Comparison of ENCODE assay signal across 8 cellular contexts in the genomic region with DNA sequence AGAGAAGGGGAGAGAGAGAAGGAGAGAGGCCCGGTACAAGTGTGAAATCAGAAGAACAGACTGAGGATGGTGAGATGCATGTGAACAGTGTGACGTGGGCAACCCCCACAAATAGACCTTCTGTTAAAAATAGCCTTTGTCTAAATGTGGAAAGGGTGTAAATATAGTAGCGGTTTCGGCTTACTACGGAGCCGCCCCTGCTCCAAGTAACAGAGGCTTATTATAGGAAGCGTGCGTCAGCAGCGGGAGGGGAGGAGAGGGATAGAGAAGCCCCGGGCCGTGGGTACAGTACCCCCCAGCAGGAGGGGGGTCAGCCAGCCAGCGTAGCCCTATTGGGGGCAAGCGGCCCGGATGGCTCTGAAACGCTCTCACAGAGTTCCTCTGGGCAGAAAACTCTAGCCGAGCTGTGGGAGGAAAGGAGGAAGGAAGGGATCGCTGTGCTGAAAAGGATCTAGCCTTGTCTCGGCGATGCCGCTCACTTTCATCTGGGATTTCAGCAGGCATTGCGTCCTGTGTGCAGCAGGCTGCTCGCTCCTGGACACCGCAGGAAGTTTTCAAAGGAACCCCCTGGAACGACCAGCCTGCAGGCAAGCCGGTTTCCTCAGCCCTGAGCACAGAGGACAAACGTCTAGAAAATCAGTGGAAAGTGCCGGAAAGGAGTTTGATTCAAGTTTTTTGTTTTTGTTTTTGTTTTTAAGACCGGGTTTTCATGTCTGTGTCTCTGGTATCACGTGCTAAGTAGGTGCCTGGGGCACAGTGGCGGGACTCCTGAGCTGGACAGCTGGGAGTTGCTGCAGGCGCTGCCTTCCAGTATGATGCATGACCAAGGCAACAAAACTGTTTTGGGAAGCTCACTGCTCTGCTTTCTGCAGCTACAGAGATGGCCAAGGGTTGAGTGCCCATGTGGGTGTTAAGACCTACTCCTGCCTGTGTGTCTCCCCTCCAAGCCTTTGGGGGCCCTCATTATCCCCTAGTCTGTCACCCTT.
A peak's percentile ranks its signal among the peaks of the same experiment; 100 is the strongest.
DNase-seq lines count a peak whose midpoint lies in the region; ATAC-seq and TF ChIP-seq lines count a peak whose summit lies in the region.

No MANE protein-coding gene starts in this region.

- H3K27me3 Mint-ChIP-seq in activated T-helper 2 cell treated with anti-CD3 and anti-CD28 coated beads, Interferon-gamma antibody, Interleukin-2, Interleukin-4, amounts not matched to agents 10 μg/mL and 5 μg/mL and 100 μg/mL, durations not matched to agents 14 hours and 24 hours and 36 hours (ENCODE audit: low read depth): peaks cover 2% of the 10 kb centered on the region

- no peak for TF ChIP-seq CTCF in parathyroid adenoma (IDR thresholded peaks at IDR 0.05)

- H3K79me2 ChIP-seq in parathyroid adenoma: no peaks in the 10 kb centered on the region

- peak overlapping the region; percentile 64 for H2AFZ ChIP-seq in parathyroid adenoma

- H3K27me3 ChIP-seq in parathyroid adenoma (ENCODE audit: control insufficient read depth, insufficient read depth, low read length): no peaks in the 10 kb centered on the region

- DNase-seq in NCI-H2029 treated with DMSO at 0.1 percent for 48 hours (lab: John Stamatoyannopoulos, UW) (peak; percentile 15), NCI-H2029 (lab: John Stamatoyannopoulos, UW) (no peak), Right ventricle myocardium inferior (ENCODE audit: missing footprints) (no peak), NCI-H345 treated with DMSO at 0.1 percent for 48 hours (lab: John Stamatoyannopoulos, UW; ENCODE audit: unreplicated experiment) (no peak)
- DNase-seq in activated T-helper 2 cell treated with anti-CD3 and anti-CD28 coated beads, Interferon-gamma antibody, Interleukin-2, Interleukin-4, amounts not matched to agents 10 μg/mL and 5 μg/mL and 100 μg/mL, durations not matched to agents 14 hours and 24 hours and 36 hours (ENCODE audit: low spot score): no peak

- intact Hi-C loops in activated T-helper 2 cell treated with anti-CD3 and anti-CD28 coated beads, Interferon-gamma antibody, Interleukin-2, Interleukin-4, amounts not matched to agents 10 μg/mL and 5 μg/mL and 100 μg/mL, durations not matched to agents 14 hours and 24 hours and 36 hours (cut with micrococcal nuclease): no loop called here
- intact Hi-C loops in Right ventricle myocardium inferior (cut with DNase I): no loop called here

- ATAC-seq in HG03103 (IDR thresholded peaks at IDR 0.05; ENCODE audit: low read depth, unreplicated experiment) (peak; percentile 76), Right ventricle myocardium inferior (peak; percentile 94), SK-N-SH treated with all-trans-retinoic acid at 6 μM for 48 hours (no peak)

- H3K27ac ChIP-seq in parathyroid adenoma: peak overlapping the region; percentile 63

- no peaks in the 10 kb centered on the region for H3K9me3 Mint-ChIP-seq in activated T-helper 2 cell treated with anti-CD3 and anti-CD28 coated beads, Interferon-gamma antibody, Interleukin-2, Interleukin-4, amounts not matched to agents 10 μg/mL and 5 μg/mL and 100 μg/mL, durations not matched to agents 14 hours and 24 hours and 36 hours

- peaks cover 14% of the 10 kb centered on the region for H3K4me1 ChIP-seq in parathyroid adenoma

- H3K4me2 ChIP-seq in parathyroid adenoma (ENCODE audit: low read length): peak overlapping the region; percentile 71

- H3K4me1 Mint-ChIP-seq in activated T-helper 2 cell treated with anti-CD3 and anti-CD28 coated beads, Interferon-gamma antibody, Interleukin-2, Interleukin-4, amounts not matched to agents 10 μg/mL and 5 μg/mL and 100 μg/mL, durations not matched to agents 14 hours and 24 hours and 36 hours (ENCODE audit: low read depth): peaks cover 39% of the 10 kb centered on the region

- H3K4me3 Mint-ChIP-seq in activated T-helper 2 cell treated with anti-CD3 and anti-CD28 coated beads, Interferon-gamma antibody, Interleukin-2, Interleukin-4, amounts not matched to agents 10 μg/mL and 5 μg/mL and 100 μg/mL, durations not matched to agents 14 hours and 24 hours and 36 hours (ENCODE audit: low read depth): peak overlapping the region; percentile 72

- H3K9me3 ChIP-seq in parathyroid adenoma (ENCODE audit: control insufficient read depth, low read length): no peaks in the 10 kb centered on the region

- H3K9ac ChIP-seq in parathyroid adenoma: no peak overlapping the region

- peak overlapping the region; percentile 49 for H3K4me3 ChIP-seq in parathyroid adenoma (ENCODE audit: low read depth, low read length)

- H3K27ac Mint-ChIP-seq in activated T-helper 2 cell treated with anti-CD3 and anti-CD28 coated beads, Interferon-gamma antibody, Interleukin-2, Interleukin-4, amounts not matched to agents 10 μg/mL and 5 μg/mL and 100 μg/mL, durations not matched to agents 14 hours and 24 hours and 36 hours: peak overlapping the region; percentile 56

- no peaks in the 10 kb centered on the region for H3K36me3 Mint-ChIP-seq in activated T-helper 2 cell treated with anti-CD3 and anti-CD28 coated beads, Interferon-gamma antibody, Interleukin-2, Interleukin-4, amounts not matched to agents 10 μg/mL and 5 μg/mL and 100 μg/mL, durations not matched to agents 14 hours and 24 hours and 36 hours (ENCODE audit: low read depth)

- H3K36me3 ChIP-seq in parathyroid adenoma (ENCODE audit: control insufficient read depth, insufficient read depth, low read length): no peaks in the 10 kb centered on the region

TF ChIP-seq in SK-N-SH treated with all-trans-retinoic acid at 6 μM for 48 hours, 23 proteins besides CTCF, POLR2A, EP300 and RAD21 (continues in another document):
- TF ChIP-seq RARB (CRISPR knock-in tag; IDR thresholded peaks at IDR 0.05): no peak
- TF ChIP-seq ZFP30 (CRISPR knock-in tag; IDR thresholded peaks at IDR 0.05): no peak
- TF ChIP-seq, protein P1, sequence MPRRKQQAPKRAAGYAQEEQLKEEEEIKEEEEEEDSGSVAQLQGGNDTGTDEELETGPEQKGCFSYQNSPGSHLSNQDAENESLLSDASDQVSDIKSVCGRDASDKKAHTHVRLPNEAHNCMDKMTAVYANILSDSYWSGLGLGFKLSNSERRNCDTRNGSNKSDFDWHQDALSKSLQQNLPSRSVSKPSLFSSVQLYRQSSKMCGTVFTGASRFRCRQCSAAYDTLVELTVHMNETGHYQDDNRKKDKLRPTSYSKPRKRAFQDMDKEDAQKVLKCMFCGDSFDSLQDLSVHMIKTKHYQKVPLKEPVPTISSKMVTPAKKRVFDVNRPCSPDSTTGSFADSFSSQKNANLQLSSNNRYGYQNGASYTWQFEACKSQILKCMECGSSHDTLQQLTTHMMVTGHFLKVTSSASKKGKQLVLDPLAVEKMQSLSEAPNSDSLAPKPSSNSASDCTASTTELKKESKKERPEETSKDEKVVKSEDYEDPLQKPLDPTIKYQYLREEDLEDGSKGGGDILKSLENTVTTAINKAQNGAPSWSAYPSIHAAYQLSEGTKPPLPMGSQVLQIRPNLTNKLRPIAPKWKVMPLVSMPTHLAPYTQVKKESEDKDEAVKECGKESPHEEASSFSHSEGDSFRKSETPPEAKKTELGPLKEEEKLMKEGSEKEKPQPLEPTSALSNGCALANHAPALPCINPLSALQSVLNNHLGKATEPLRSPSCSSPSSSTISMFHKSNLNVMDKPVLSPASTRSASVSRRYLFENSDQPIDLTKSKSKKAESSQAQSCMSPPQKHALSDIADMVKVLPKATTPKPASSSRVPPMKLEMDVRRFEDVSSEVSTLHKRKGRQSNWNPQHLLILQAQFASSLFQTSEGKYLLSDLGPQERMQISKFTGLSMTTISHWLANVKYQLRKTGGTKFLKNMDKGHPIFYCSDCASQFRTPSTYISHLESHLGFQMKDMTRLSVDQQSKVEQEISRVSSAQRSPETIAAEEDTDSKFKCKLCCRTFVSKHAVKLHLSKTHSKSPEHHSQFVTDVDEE (CRISPR knock-in tag; IDR thresholded peaks at IDR 0.05): no peak
- no peak for TF ChIP-seq ZC3H10 (CRISPR knock-in tag; IDR thresholded peaks at IDR 0.05)
- TF ChIP-seq SNAI2 (CRISPR knock-in tag; IDR thresholded peaks at IDR 0.05): no peak
- no peak for TF ChIP-seq ZFP3 (CRISPR knock-in tag; IDR thresholded peaks at IDR 0.05)
- TF ChIP-seq CSDC2 (CRISPR knock-in tag; IDR thresholded peaks at IDR 0.05): no peak
- no peak for TF ChIP-seq TOX (CRISPR knock-in tag; IDR thresholded peaks at IDR 0.05; ENCODE audit: borderline replicate concordance)
- TF ChIP-seq PPARA (CRISPR knock-in tag; IDR thresholded peaks at IDR 0.05; ENCODE audit: borderline replicate concordance): no peak
- no peak for TF ChIP-seq ARNTL (CRISPR knock-in tag; IDR thresholded peaks at IDR 0.05; ENCODE audit: borderline replicate concordance, low read depth)
- TF ChIP-seq, protein P2, sequence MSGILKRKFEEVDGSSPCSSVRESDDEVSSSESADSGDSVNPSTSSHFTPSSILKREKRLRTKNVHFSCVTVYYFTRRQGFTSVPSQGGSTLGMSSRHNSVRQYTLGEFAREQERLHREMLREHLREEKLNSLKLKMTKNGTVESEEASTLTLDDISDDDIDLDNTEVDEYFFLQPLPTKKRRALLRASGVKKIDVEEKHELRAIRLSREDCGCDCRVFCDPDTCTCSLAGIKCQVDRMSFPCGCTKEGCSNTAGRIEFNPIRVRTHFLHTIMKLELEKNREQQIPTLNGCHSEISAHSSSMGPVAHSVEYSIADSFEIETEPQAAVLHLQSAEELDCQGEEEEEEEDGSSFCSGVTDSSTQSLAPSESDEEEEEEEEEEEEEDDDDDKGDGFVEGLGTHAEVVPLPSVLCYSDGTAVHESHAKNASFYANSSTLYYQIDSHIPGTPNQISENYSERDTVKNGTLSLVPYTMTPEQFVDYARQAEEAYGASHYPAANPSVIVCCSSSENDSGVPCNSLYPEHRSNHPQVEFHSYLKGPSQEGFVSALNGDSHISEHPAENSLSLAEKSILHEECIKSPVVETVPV (CRISPR knock-in tag; IDR thresholded peaks at IDR 0.05): no peak
- no peak for TF ChIP-seq BACH2 (CRISPR knock-in tag; IDR thresholded peaks at IDR 0.05; ENCODE audit: borderline replicate concordance)
- no peak for TF ChIP-seq ZNF70 (CRISPR knock-in tag; IDR thresholded peaks at IDR 0.05)
- TF ChIP-seq ZNF565 (CRISPR knock-in tag; conservative IDR thresholded peaks at IDR 0.05; ENCODE audit: low read depth): no peak
- no peak for TF ChIP-seq GLIS3 (CRISPR knock-in tag; IDR thresholded peaks at IDR 0.05)
- no peak for TF ChIP-seq ESRRG (CRISPR knock-in tag; IDR thresholded peaks at IDR 0.05)
